1 cellular context compared by ENCODE assay signal in genomic region chr6:49939993-49940498, GRCh38.
TF ChIP-seq lines count a peak whose summit lies in the region.

No MANE protein-coding gene starts in this region.

TF ChIP-seq in HepG2, 621 proteins besides CTCF, POLR2A, EP300 and RAD21:
- no peak for TF ChIP-seq ARNTL (CRISPR knock-in tag; IDR thresholded peaks at IDR 0.05)
- peak; percentile 52; the same call in 1 of the 2 replicates for TF ChIP-seq RFX3 (CRISPR knock-in tag; IDR thresholded peaks at IDR 0.05)
- TF ChIP-seq ZNF530 (CRISPR knock-in tag; IDR thresholded peaks at IDR 0.05; ENCODE audit: low read depth), result no peak
- TF ChIP-seq REPIN1 (CRISPR knock-in tag; IDR thresholded peaks at IDR 0.05; ENCODE audit: borderline replicate concordance, low read depth), result no peak
- no peak for TF ChIP-seq DNMT1 (CRISPR knock-in tag; IDR thresholded peaks at IDR 0.05)
- no peak for TF ChIP-seq ZNF616 (CRISPR knock-in tag; IDR thresholded peaks at IDR 0.05; ENCODE audit: low read depth)
- peak; percentile 25; the same call in 1 of the 2 replicates for TF ChIP-seq RFX1 (IDR thresholded peaks at IDR 0.05)
- no peak for TF ChIP-seq ZBTB7B (CRISPR knock-in tag; IDR thresholded peaks at IDR 0.05)
- TF ChIP-seq ZNF672 (CRISPR knock-in tag; IDR thresholded peaks at IDR 0.05), result no peak
- no peak for TF ChIP-seq ZNF343 (CRISPR knock-in tag; IDR thresholded peaks at IDR 0.05)
- no peak for TF ChIP-seq ZNF607 (CRISPR knock-in tag; IDR thresholded peaks at IDR 0.05; ENCODE audit: borderline replicate concordance)
- TF ChIP-seq SIX4 (CRISPR knock-in tag; IDR thresholded peaks at IDR 0.05), result no peak
- TF ChIP-seq BRF2 (CRISPR knock-in tag; IDR thresholded peaks at IDR 0.05), result no peak
- no peak for TF ChIP-seq ZNF296 (CRISPR knock-in tag; conservative IDR thresholded peaks at IDR 0.05)
- no peak for TF ChIP-seq MXI1 (IDR thresholded peaks at IDR 0.05; ENCODE audit: borderline replicate concordance, low read depth, low read length)
